In the genomic region with DNA sequence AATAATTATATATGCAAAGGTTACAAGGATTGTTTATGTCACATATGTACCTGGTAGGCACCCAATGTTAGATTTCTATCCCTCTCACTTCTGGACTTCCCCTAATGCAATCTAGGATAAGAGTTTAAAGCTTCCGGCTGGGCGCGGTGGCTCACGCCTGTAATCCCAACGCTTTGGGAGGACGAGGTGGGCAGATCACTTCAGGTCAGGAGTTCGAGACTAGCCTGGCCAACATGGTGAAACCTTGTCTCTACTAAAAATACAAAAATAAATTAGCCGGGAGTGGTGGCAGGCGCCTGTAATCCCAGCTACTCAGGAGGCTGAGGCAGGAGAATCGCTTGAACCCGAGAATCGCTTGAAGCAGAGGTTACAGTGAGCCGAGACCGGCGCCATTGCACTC, we compare ENCODE assay signal across 1 cellular context.
TF ChIP-seq lines count a peak whose summit lies in the region.

No MANE protein-coding gene starts in this region.

TF ChIP-seq in HEK293, 187 proteins besides CTCF, POLR2A, EP300 and RAD21:
- TF ChIP-seq ZNF843 (tag by site-specific recombination; IDR thresholded peaks at IDR 0.05): 0 out of 2 replicates have a peak, but pooled peaks have one; percentile 5
